In the genomic region with DNA sequence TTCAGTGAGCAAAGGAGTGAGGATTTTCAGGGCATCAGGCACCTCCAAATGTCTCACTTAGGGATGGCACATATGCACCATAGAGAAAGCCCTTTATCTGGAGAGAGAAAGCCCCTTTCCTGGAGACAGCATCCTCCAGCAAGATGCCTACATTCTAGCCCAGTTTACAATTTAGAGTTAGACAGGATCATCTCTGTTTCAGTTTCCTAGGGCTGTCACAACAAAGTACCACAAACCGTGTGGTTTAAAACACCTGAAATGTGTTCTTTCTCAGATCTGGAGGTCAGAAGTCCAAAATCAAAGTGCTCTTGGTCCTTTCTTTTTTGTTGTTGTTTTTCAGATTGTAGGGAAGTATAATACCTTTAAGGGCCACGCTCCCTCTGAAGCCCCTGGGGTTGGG, we compare ENCODE assay signal across 22 cellular contexts.
DNase-seq lines count a peak whose midpoint lies in the region; ATAC-seq lines count a peak whose summit lies in the region.
"Had no signal": no experiment of that assay in that cellular context is flagged by ENCODE, and none has a peak within 500 bp of the region (broad histone marks: within the 10 kb centered on the region; RNA-seq: fewer than 3 reads in every experiment).

No MANE protein-coding gene starts in this region.

- H3K27me3 ChIP-seq in CD8-positive, alpha-beta memory T cell (ENCODE audit: insufficient read depth, low read length, poor library complexity, severe bottlenecking), result no peaks in the 10 kb centered on the region
- H3K27me3 ChIP-seq: neural progenitor cell had no signal

- ATAC-seq in GM18520 (IDR thresholded peaks at IDR 0.05; ENCODE audit: unreplicated experiment) (peak; percentile 42), HG02852 (IDR thresholded peaks at IDR 0.05; ENCODE audit: unreplicated experiment) (peak; percentile 55)
- ATAC-seq in stimulated activated effector memory CD8-positive, alpha-beta T cell treated with anti-CD3 and anti-CD28 coated beads, Interleukin-12 subunit alpha, Interleukin-12 subunit beta, amount 100 ng/mL, for 72 hours, result no peak
- ATAC-seq: left colon, psoas muscle had no signal

- H3K4me1 Mint-ChIP-seq in stimulated activated effector memory CD8-positive, alpha-beta T cell treated with anti-CD3 and anti-CD28 coated beads, Interleukin-12 subunit alpha, Interleukin-12 subunit beta, amount 100 ng/mL, for 72 hours, result peaks cover 59% of the 10 kb centered on the region
- peaks cover 24% of the 10 kb centered on the region for H3K4me1 Mint-ChIP-seq in T-helper 2 cell treated with Interferon-gamma antibody and Interleukin-4, amounts not matched to agents 5 μg/mL and 100 μg/mL, for 36 hours (ENCODE audit: low read depth)
- H3K4me1 Mint-ChIP-seq in CD8-positive, alpha-beta memory T cell, result peaks cover 57 to 72% (median 69%) of the 10 kb centered on the region in 3 donors
- H3K4me1 Mint-ChIP-seq: endodermal cell had no signal

- H3K4me3 Mint-ChIP-seq in stimulated activated effector memory CD8-positive, alpha-beta T cell treated with anti-CD3 and anti-CD28 coated beads, Interleukin-12 subunit alpha, Interleukin-12 subunit beta, amount 100 ng/mL, for 72 hours, result no peak overlapping the region
- H3K4me3 Mint-ChIP-seq in T-helper 2 cell treated with Interferon-gamma antibody and Interleukin-4, amounts not matched to agents 5 μg/mL and 100 μg/mL, for 36 hours, result no peak overlapping the region
- H3K4me3 Mint-ChIP-seq in CD8-positive, alpha-beta memory T cell, result no peak overlapping the region
- H3K4me3 Mint-ChIP-seq: endodermal cell, neural progenitor cell had no signal

- peak overlapping the region; percentile 9 for H3K27ac Mint-ChIP-seq in stimulated activated effector memory CD8-positive, alpha-beta T cell treated with anti-CD3 and anti-CD28 coated beads, Interleukin-12 subunit alpha, Interleukin-12 subunit beta, amount 100 ng/mL, for 72 hours
- no peak overlapping the region for H3K27ac Mint-ChIP-seq in T-helper 2 cell treated with Interferon-gamma antibody and Interleukin-4, amounts not matched to agents 5 μg/mL and 100 μg/mL, for 36 hours
- no peak overlapping the region for H3K27ac Mint-ChIP-seq in CD8-positive, alpha-beta memory T cell
- H3K27ac Mint-ChIP-seq: endodermal cell, neural progenitor cell had no signal

- no peaks in the 10 kb centered on the region for H3K36me3 ChIP-seq in CD8-positive, alpha-beta memory T cell (ENCODE audit: insufficient read depth, low read length)
- H3K36me3 ChIP-seq: neural progenitor cell had no signal

- no peaks in the 10 kb centered on the region for H3K36me3 Mint-ChIP-seq in stimulated activated effector memory CD8-positive, alpha-beta T cell treated with anti-CD3 and anti-CD28 coated beads, Interleukin-12 subunit alpha, Interleukin-12 subunit beta, amount 100 ng/mL, for 72 hours
- peaks cover 8% of the 10 kb centered on the region for H3K36me3 Mint-ChIP-seq in T-helper 2 cell treated with Interferon-gamma antibody and Interleukin-4, amounts not matched to agents 5 μg/mL and 100 μg/mL, for 36 hours (ENCODE audit: low read depth)
- H3K36me3 Mint-ChIP-seq in CD8-positive, alpha-beta memory T cell, result peaks cover 4 to 20% (median 16%) of the 10 kb centered on the region in 3 donors

- H3K4me1 ChIP-seq in CD8-positive, alpha-beta memory T cell (ENCODE audit: insufficient read depth, low read length), result peaks cover 6% of the 10 kb centered on the region
- H3K4me1 ChIP-seq: neural progenitor cell had no signal

- no peaks in the 10 kb centered on the region for H3K9me3 ChIP-seq in CD8-positive, alpha-beta memory T cell (ENCODE audit: low read length)
- H3K9me3 ChIP-seq: psoas muscle had no signal

- H3K4me3 ChIP-seq in CD8-positive, alpha-beta memory T cell (ENCODE audit: low read length), result no peak overlapping the region
- H3K4me3 ChIP-seq: neural progenitor cell, psoas muscle, smooth muscle cell had no signal

- peaks cover 2% of the 10 kb centered on the region for H3K9me3 Mint-ChIP-seq in stimulated activated effector memory CD8-positive, alpha-beta T cell treated with anti-CD3 and anti-CD28 coated beads, Interleukin-12 subunit alpha, Interleukin-12 subunit beta, amount 100 ng/mL, for 72 hours
- H3K9me3 Mint-ChIP-seq in T-helper 2 cell treated with Interferon-gamma antibody and Interleukin-4, amounts not matched to agents 5 μg/mL and 100 μg/mL, for 36 hours, result no peaks in the 10 kb centered on the region
- no peaks in the 10 kb centered on the region for H3K9me3 Mint-ChIP-seq in CD8-positive, alpha-beta memory T cell
- H3K9me3 Mint-ChIP-seq: endodermal cell, neural progenitor cell had no signal

- CTCF ChIA-PET in CD8-positive, alpha-beta memory T cell (lab: Charles Lee), result no interaction called here

- POLR2A ChIA-PET in CD8-positive, alpha-beta memory T cell (lab: Charles Lee), result no interaction called here

- H3K27me3 Mint-ChIP-seq in T-helper 2 cell treated with Interferon-gamma antibody and Interleukin-4, amounts not matched to agents 5 μg/mL and 100 μg/mL, for 36 hours (ENCODE audit: low read depth), result no peaks in the 10 kb centered on the region
- H3K27me3 Mint-ChIP-seq in CD8-positive, alpha-beta memory T cell, result no peaks in the 10 kb centered on the region

- peak overlapping the region; percentile 16 for H3K27ac ChIP-seq in angular gyrus (ENCODE audit: low read depth, low read length)
- H3K27ac ChIP-seq in CD8-positive, alpha-beta memory T cell (ENCODE audit: low read depth, low read length), result no peak overlapping the region
- H3K27ac ChIP-seq: neural progenitor cell, VCaP had no signal

- DNase-seq in stimulated activated effector memory CD8-positive, alpha-beta T cell treated with anti-CD3 and anti-CD28 coated beads, Interleukin-12 subunit alpha, Interleukin-12 subunit beta, amount 100 ng/mL, for 72 hours (ENCODE audit: low spot score in 2 of 2), result no peak
- no peak for DNase-seq in T-helper 2 cell treated with Interferon-gamma antibody and Interleukin-4, amounts not matched to agents 5 μg/mL and 100 μg/mL, for 36 hours (ENCODE audit: low spot score)
- no peak for DNase-seq in SW480 (ENCODE audit: low spot score)
- DNase-seq in CD8-positive, alpha-beta memory T cell, result no peak
- DNase-seq: activated CD4-positive, alpha-beta T cell treated with anti-CD3 and anti-CD28 coated beads, Interleukin-2, amount 50 U/mL, for 48 hours; activated naive CD4-positive, alpha-beta T cell treated with Interleukin-2 at 50 U/mL for 16 hours; activated T-cell treated with anti-CD3 and anti-CD28 coated beads for 4 hours; aorta; endodermal cell; left colon; NCI-H1105 treated with DMSO at 0.1 percent for 48 hours; NCI-H524; psoas muscle; SHP77; stimulated activated CD4-positive, alpha-beta T cell treated with anti-CD3 and anti-CD28 coated beads, Interleukin-4, amount 100 ng/mL, for 1 hour; T-helper 1 cell had no signal
